In the genomic region with DNA sequence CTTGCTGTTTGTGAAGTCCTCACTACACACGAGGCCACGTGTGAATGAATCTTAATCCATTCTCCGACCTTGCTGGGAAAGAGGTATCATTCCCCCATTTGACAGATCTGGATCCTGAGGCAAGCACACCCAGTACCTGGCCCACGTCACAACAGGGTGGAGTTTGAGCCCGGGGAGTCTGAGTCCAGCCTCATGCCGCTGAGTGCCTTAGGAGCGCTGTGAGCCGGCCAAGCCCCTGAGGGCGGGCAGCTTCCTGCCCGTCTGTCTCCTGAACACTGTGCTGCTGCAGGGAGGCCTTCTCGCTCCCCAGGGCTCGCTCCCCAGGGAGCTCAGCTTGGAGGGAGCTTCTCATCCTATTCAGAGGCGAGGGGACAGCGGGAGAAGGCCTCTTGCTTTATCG, we compare ENCODE assay signal across 1 cellular context.
TF ChIP-seq lines count a peak whose summit lies in the region.

No MANE protein-coding gene starts in this region.

TF ChIP-seq in H1, 55 proteins besides CTCF, POLR2A, EP300 and RAD21:
- no peak for TF ChIP-seq CTBP2 (IDR thresholded peaks at IDR 0.05; ENCODE audit: borderline replicate concordance, insufficient read depth, insufficient read length, low read length)
- no peak for TF ChIP-seq CEBPB (IDR thresholded peaks at IDR 0.05; ENCODE audit: low read depth, low read length)
- TF ChIP-seq, protein P1, sequence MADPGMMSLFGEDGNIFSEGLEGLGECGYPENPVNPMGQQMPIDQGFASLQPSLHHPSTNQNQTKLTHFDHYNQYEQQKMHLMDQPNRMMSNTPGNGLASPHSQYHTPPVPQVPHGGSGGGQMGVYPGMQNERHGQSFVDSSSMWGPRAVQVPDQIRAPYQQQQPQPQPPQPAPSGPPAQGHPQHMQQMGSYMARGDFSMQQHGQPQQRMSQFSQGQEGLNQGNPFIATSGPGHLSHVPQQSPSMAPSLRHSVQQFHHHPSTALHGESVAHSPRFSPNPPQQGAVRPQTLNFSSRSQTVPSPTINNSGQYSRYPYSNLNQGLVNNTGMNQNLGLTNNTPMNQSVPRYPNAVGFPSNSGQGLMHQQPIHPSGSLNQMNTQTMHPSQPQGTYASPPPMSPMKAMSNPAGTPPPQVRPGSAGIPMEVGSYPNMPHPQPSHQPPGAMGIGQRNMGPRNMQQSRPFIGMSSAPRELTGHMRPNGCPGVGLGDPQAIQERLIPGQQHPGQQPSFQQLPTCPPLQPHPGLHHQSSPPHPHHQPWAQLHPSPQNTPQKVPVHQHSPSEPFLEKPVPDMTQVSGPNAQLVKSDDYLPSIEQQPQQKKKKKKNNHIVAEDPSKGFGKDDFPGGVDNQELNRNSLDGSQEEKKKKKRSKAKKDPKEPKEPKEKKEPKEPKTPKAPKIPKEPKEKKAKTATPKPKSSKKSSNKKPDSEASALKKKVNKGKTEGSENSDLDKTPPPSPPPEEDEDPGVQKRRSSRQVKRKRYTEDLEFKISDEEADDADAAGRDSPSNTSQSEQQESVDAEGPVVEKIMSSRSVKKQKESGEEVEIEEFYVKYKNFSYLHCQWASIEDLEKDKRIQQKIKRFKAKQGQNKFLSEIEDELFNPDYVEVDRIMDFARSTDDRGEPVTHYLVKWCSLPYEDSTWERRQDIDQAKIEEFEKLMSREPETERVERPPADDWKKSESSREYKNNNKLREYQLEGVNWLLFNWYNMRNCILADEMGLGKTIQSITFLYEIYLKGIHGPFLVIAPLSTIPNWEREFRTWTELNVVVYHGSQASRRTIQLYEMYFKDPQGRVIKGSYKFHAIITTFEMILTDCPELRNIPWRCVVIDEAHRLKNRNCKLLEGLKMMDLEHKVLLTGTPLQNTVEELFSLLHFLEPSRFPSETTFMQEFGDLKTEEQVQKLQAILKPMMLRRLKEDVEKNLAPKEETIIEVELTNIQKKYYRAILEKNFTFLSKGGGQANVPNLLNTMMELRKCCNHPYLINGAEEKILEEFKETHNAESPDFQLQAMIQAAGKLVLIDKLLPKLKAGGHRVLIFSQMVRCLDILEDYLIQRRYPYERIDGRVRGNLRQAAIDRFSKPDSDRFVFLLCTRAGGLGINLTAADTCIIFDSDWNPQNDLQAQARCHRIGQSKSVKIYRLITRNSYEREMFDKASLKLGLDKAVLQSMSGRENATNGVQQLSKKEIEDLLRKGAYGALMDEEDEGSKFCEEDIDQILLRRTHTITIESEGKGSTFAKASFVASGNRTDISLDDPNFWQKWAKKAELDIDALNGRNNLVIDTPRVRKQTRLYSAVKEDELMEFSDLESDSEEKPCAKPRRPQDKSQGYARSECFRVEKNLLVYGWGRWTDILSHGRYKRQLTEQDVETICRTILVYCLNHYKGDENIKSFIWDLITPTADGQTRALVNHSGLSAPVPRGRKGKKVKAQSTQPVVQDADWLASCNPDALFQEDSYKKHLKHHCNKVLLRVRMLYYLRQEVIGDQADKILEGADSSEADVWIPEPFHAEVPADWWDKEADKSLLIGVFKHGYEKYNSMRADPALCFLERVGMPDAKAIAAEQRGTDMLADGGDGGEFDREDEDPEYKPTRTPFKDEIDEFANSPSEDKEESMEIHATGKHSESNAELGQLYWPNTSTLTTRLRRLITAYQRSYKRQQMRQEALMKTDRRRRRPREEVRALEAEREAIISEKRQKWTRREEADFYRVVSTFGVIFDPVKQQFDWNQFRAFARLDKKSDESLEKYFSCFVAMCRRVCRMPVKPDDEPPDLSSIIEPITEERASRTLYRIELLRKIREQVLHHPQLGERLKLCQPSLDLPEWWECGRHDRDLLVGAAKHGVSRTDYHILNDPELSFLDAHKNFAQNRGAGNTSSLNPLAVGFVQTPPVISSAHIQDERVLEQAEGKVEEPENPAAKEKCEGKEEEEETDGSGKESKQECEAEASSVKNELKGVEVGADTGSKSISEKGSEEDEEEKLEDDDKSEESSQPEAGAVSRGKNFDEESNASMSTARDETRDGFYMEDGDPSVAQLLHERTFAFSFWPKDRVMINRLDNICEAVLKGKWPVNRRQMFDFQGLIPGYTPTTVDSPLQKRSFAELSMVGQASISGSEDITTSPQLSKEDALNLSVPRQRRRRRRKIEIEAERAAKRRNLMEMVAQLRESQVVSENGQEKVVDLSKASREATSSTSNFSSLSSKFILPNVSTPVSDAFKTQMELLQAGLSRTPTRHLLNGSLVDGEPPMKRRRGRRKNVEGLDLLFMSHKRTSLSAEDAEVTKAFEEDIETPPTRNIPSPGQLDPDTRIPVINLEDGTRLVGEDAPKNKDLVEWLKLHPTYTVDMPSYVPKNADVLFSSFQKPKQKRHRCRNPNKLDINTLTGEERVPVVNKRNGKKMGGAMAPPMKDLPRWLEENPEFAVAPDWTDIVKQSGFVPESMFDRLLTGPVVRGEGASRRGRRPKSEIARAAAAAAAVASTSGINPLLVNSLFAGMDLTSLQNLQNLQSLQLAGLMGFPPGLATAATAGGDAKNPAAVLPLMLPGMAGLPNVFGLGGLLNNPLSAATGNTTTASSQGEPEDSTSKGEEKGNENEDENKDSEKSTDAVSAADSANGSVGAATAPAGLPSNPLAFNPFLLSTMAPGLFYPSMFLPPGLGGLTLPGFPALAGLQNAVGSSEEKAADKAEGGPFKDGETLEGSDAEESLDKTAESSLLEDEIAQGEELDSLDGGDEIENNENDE (IDR thresholded peaks at IDR 0.05; ENCODE audit: insufficient replicate concordance, low read length), result no peak
- no peak for TF ChIP-seq NANOG (IDR thresholded peaks at IDR 0.05; ENCODE audit: insufficient read depth, low read depth, low read length, poor library complexity, severe bottlenecking)
- TF ChIP-seq KDM1A (IDR thresholded peaks at IDR 0.05; ENCODE audit: borderline replicate concordance, low read length), result no peak
- TF ChIP-seq CHD2 (IDR thresholded peaks at IDR 0.05; ENCODE audit: low read length), result no peak
- TF ChIP-seq BRCA1 (IDR thresholded peaks at IDR 0.05; ENCODE audit: low read depth, low read length), result no peak
- TF ChIP-seq TAF7 (optimal IDR thresholded peaks at IDR 0.05; ENCODE audit: borderline replicate concordance, low read depth, low read length), result no peak
- no peak for TF ChIP-seq EGR1 (IDR thresholded peaks at IDR 0.05; ENCODE audit: borderline replicate concordance, low read depth, low read length)
